ENCODE assay signal across 1 cellular context in genomic region chr10:6202684-6203330, GRCh38.
A peak's percentile ranks its signal among the peaks of the same experiment; 100 is the strongest.
TF ChIP-seq lines count a peak whose summit lies in the region.

Gene PFKFB3, plus strand, starts transcription at chr10:6202932. Its CDS starts 329 bp downstream, at chr10:6203261.

TF ChIP-seq in K562, 482 proteins besides CTCF, POLR2A, EP300 and RAD21 (continued from another document and continues in another):
- TF ChIP-seq ZNF639 (CRISPR knock-in tag; conservative IDR thresholded peaks at IDR 0.05 in 1 of 2, IDR thresholded peaks at IDR 0.05 in 1 of 2) (no peak), ZNF431 (CRISPR knock-in tag; IDR thresholded peaks at IDR 0.05) (0 out of 2 replicates have a peak, but pooled peaks have one; percentile 7), IRF2 (CRISPR knock-in tag; IDR thresholded peaks at IDR 0.05) (no peak), MEF2A (IDR thresholded peaks at IDR 0.05; ENCODE audit: control insufficient read depth, low read depth, low read length) (no peak), ZNF764 (CRISPR knock-in tag; IDR thresholded peaks at IDR 0.05; ENCODE audit: low read depth) (no peak), SP1 (CRISPR knock-in tag; IDR thresholded peaks at IDR 0.05) (peak; percentile 69), TBL1XR1 (IDR thresholded peaks at IDR 0.05; ENCODE audit: low read length in 2 of 2) (no peak), CAMTA2 (CRISPR knock-in tag; conservative IDR thresholded peaks at IDR 0.05) (0 out of 2 replicates have a peak, but pooled peaks have one; percentile 68), STAT5A (IDR thresholded peaks at IDR 0.05; ENCODE audit: borderline replicate concordance, low read length) (no peak), ZKSCAN3 (CRISPR knock-in tag; IDR thresholded peaks at IDR 0.05) (no peak), GABPB1 (CRISPR knock-in tag; IDR thresholded peaks at IDR 0.05) (peak; percentile 66; the same call in 1 of the 2 replicates), TGIF2 (CRISPR knock-in tag; IDR thresholded peaks at IDR 0.05) (no peak), TRIM28 (IDR thresholded peaks at IDR 0.05) (peak; percentile 79), POLR3G (IDR thresholded peaks at IDR 0.05; ENCODE audit: extremely low read depth, insufficient read length, insufficient replicate concordance) (no peak), PTBP1 (IDR thresholded peaks at IDR 0.05; ENCODE audit: low read depth, low read length) (peak; percentile 84; the same call in 1 of the 2 replicates), PHF8 (IDR thresholded peaks at IDR 0.05; ENCODE audit: borderline replicate concordance, low read length) (peak; percentile 58; the same call in 1 of the 2 replicates), ZBTB7A (IDR thresholded peaks at IDR 0.05; ENCODE audit: borderline replicate concordance, control insufficient read depth, low read depth, low read length) (peak; percentile 90), CREB1 (IDR thresholded peaks at IDR 0.05) (peak; percentile 81), CREB1 (CRISPR knock-in tag; IDR thresholded peaks at IDR 0.05) (peak; percentile 89), ZNF263 (CRISPR knock-in tag; IDR thresholded peaks at IDR 0.05; ENCODE audit: borderline replicate concordance) (peak; percentile 76), ZNF507 (tag; conservative IDR thresholded peaks at IDR 0.05) (no peak), PREB (CRISPR knock-in tag; IDR thresholded peaks at IDR 0.05) (no peak), MTA2 (IDR thresholded peaks at IDR 0.05; ENCODE audit: low read depth) (no peak), STAG1 (CRISPR knock-in tag; IDR thresholded peaks at IDR 0.05; ENCODE audit: borderline replicate concordance) (peak; percentile 57; the same call in 1 of the 2 replicates), ETV6 (IDR thresholded peaks at IDR 0.05; ENCODE audit: borderline replicate concordance in 1 of 2, low read depth in 2 of 2, low read length in 1 of 2) (no peak), ETV6 (CRISPR knock-in tag; IDR thresholded peaks at IDR 0.05; ENCODE audit: borderline replicate concordance) (no peak), ESRRA (IDR thresholded peaks at IDR 0.05; ENCODE audit: borderline replicate concordance, low read depth) (peak; percentile 44; the same call in 1 of the 2 replicates), ZNF407 (IDR thresholded peaks at IDR 0.05; ENCODE audit: low read depth) (peak; percentile 77), BACH1 (tag; IDR thresholded peaks at IDR 0.05) (no peak), CEBPB (tag; IDR thresholded peaks at IDR 0.05) (no peak)
- TF ChIP-seq, protein P1, sequence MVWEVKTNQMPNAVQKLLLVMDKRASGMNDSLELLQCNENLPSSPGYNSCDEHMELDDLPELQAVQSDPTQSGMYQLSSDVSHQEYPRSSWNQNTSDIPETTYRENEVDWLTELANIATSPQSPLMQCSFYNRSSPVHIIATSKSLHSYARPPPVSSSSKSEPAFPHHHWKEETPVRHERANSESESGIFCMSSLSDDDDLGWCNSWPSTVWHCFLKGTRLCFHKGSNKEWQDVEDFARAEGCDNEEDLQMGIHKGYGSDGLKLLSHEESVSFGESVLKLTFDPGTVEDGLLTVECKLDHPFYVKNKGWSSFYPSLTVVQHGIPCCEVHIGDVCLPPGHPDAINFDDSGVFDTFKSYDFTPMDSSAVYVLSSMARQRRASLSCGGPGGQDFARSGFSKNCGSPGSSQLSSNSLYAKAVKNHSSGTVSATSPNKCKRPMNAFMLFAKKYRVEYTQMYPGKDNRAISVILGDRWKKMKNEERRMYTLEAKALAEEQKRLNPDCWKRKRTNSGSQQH (CRISPR knock-in tag; IDR thresholded peaks at IDR 0.05), result no peak
- TF ChIP-seq, protein P2, sequence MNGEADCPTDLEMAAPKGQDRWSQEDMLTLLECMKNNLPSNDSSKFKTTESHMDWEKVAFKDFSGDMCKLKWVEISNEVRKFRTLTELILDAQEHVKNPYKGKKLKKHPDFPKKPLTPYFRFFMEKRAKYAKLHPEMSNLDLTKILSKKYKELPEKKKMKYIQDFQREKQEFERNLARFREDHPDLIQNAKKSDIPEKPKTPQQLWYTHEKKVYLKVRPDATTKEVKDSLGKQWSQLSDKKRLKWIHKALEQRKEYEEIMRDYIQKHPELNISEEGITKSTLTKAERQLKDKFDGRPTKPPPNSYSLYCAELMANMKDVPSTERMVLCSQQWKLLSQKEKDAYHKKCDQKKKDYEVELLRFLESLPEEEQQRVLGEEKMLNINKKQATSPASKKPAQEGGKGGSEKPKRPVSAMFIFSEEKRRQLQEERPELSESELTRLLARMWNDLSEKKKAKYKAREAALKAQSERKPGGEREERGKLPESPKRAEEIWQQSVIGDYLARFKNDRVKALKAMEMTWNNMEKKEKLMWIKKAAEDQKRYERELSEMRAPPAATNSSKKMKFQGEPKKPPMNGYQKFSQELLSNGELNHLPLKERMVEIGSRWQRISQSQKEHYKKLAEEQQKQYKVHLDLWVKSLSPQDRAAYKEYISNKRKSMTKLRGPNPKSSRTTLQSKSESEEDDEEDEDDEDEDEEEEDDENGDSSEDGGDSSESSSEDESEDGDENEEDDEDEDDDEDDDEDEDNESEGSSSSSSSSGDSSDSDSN (IDR thresholded peaks at IDR 0.05; ENCODE audit: borderline replicate concordance in 1 of 2, low read depth in 2 of 2, low read length in 2 of 2), result 0 out of 4 replicates have a peak, but pooled peaks of 1 of the 2 experiments have one; percentile 17
- TF ChIP-seq, protein P3, sequence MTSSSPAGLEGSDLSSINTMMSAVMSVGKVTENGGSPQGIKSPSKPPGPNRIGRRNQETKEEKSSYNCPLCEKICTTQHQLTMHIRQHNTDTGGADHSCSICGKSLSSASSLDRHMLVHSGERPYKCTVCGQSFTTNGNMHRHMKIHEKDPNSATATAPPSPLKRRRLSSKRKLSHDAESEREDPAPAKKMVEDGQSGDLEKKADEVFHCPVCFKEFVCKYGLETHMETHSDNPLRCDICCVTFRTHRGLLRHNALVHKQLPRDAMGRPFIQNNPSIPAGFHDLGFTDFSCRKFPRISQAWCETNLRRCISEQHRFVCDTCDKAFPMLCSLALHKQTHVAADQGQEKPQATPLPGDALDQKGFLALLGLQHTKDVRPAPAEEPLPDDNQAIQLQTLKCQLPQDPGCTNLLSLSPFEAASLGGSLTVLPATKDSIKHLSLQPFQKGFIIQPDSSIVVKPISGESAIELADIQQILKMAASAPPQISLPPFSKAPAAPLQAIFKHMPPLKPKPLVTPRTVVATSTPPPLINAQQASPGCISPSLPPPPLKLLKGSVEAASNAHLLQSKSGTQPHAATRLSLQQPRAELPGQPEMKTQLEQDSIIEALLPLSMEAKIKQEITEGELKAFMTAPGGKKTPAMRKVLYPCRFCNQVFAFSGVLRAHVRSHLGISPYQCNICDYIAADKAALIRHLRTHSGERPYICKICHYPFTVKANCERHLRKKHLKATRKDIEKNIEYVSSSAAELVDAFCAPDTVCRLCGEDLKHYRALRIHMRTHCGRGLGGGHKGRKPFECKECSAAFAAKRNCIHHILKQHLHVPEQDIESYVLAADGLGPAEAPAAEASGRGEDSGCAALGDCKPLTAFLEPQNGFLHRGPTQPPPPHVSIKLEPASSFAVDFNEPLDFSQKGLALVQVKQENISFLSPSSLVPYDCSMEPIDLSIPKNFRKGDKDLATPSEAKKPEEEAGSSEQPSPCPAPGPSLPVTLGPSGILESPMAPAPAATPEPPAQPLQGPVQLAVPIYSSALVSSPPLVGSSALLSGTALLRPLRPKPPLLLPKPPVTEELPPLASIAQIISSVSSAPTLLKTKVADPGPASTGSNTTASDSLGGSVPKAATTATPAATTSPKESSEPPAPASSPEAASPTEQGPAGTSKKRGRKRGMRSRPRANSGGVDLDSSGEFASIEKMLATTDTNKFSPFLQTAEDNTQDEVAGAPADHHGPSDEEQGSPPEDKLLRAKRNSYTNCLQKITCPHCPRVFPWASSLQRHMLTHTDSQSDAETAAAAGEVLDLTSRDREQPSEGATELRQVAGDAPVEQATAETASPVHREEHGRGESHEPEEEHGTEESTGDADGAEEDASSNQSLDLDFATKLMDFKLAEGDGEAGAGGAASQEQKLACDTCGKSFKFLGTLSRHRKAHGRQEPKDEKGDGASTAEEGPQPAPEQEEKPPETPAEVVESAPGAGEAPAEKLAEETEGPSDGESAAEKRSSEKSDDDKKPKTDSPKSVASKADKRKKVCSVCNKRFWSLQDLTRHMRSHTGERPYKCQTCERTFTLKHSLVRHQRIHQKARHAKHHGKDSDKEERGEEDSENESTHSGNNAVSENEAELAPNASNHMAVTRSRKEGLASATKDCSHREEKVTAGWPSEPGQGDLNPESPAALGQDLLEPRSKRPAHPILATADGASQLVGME (CRISPR knock-in tag; IDR thresholded peaks at IDR 0.05), result 0 out of 2 replicates have a peak, but pooled peaks have one; percentile 31
- TF ChIP-seq, protein P4, sequence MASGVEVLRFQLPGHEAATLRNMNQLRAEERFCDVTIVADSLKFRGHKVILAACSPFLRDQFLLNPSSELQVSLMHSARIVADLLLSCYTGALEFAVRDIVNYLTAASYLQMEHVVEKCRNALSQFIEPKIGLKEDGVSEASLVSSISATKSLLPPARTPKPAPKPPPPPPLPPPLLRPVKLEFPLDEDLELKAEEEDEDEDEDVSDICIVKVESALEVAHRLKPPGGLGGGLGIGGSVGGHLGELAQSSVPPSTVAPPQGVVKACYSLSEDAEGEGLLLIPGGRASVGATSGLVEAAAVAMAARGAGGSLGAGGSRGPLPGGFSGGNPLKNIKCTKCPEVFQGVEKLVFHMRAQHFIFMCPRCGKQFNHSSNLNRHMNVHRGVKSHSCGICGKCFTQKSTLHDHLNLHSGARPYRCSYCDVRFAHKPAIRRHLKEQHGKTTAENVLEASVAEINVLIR (CRISPR knock-in tag; IDR thresholded peaks at IDR 0.05), result peak; percentile 70; the same call in 1 of the 2 replicates
- TF ChIP-seq, protein P5, sequence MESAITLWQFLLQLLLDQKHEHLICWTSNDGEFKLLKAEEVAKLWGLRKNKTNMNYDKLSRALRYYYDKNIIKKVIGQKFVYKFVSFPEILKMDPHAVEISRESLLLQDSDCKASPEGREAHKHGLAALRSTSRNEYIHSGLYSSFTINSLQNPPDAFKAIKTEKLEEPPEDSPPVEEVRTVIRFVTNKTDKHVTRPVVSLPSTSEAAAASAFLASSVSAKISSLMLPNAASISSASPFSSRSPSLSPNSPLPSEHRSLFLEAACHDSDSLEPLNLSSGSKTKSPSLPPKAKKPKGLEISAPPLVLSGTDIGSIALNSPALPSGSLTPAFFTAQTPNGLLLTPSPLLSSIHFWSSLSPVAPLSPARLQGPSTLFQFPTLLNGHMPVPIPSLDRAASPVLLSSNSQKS (CRISPR knock-in tag; IDR thresholded peaks at IDR 0.05), result no peak
